ENCODE assay signal across 28 cellular contexts in genomic region chr16:64131423-64131822, GRCh38.
"Had no signal": no experiment of that assay in that cellular context is flagged by ENCODE, and none has a peak within 500 bp of the region (broad histone marks: within the 10 kb centered on the region; RNA-seq: fewer than 3 reads in every experiment).

No MANE protein-coding gene starts in this region.

- H3K4me3 ChIP-seq: lower lobe of right lung, pancreas, prostate gland, skin epidermis, suprapubic skin, thoracic aorta, tibial artery, upper lobe of right lung had no signal

- H3K27me3 ChIP-seq: pancreas, suprapubic skin, tibial artery, upper lobe of right lung had no signal

- DNase-seq: hippocampal formation; kidney glomerular epithelial cell; left cardiac atrium; left ventricle myocardium superior; lower lobe of right lung; mammary epithelial cell; mesendoderm; naive thymus-derived CD4-positive, alpha-beta T cell; nucleus accumbens; pancreas; posterior cingulate gyrus; retina; right cardiac atrium; stimulated activated CD4-positive, alpha-beta T cell treated with anti-CD3 and anti-CD28 coated beads, Interleukin-12 subunit alpha, Interleukin-12 subunit beta, amount 100 ng/mL, for 4 hours; stimulated activated CD4-positive, alpha-beta T cell treated with anti-CD3 and anti-CD28 coated beads, Interleukin-15, amount 100 ng/mL, for 24 hours; stimulated activated CD4-positive, alpha-beta T cell treated with anti-CD3 and anti-CD28 coated beads, Interleukin-2, amount 100 ng/mL, for 24 hours; stimulated activated CD4-positive, alpha-beta T cell treated with anti-CD3 and anti-CD28 coated beads, Interleukin-4, amount 100 ng/mL, for 1 hour; stimulated activated naive B cell treated with anti-CD40 and anti-IgM and Interleukin-4, amounts not matched to agents 10 μg/mL and 1 μg/mL and 100 μg/mL, for 72 hours; tibial artery; trophoblast cell; upper lobe of right lung had no signal

- H3K27ac ChIP-seq: lower lobe of right lung, pancreas, prostate gland, skin epidermis, suprapubic skin, thoracic aorta, tibial artery, upper lobe of right lung had no signal

- H3K4me1 ChIP-seq: lower lobe of right lung, pancreas, prostate gland, tibial artery, upper lobe of right lung had no signal

- H3K9me3 ChIP-seq: lower lobe of right lung, pancreas, prostate gland, suprapubic skin, thoracic aorta, tibial artery, upper lobe of right lung had no signal

- ATAC-seq: left cardiac atrium; left lobe of liver; left ventricle myocardium superior; lower lobe of right lung; naive thymus-derived CD4-positive, alpha-beta T cell; natural killer cell treated with Interleukin-12 subunit alpha and Interleukin-12 subunit beta and Interleukin-15 and Interleukin-18, amount 100 ng/mL, for 72 hours; pancreas; right cardiac atrium; sciatic nerve; stimulated activated naive B cell treated with anti-CD40 and anti-IgM and Interleukin-4, amounts not matched to agents 10 μg/mL and 1 μg/mL and 100 μg/mL, for 72 hours; upper lobe of right lung had no signal

- H3K36me3 ChIP-seq: lower lobe of right lung, pancreas, prostate gland, suprapubic skin, thoracic aorta, tibial artery, upper lobe of right lung had no signal
